Comparison of ENCODE assay signal across 25 cellular contexts in genomic region chr5:133119233-133119711, GRCh38.
DNase-seq lines count a peak whose midpoint lies in the region; ATAC-seq and TF ChIP-seq lines count a peak whose summit lies in the region.
"Had no signal": no experiment of that assay in that cellular context is flagged by ENCODE, and none has a peak within 500 bp of the region (broad histone marks: within the 10 kb centered on the region; RNA-seq: fewer than 3 reads in every experiment).

No MANE protein-coding gene starts in this region.

- no peaks in the 10 kb centered on the region for H3K36me3 Mint-ChIP-seq in activated naive CD8-positive, alpha-beta T cell treated with anti-CD3 and anti-CD28 coated beads, Interleukin-2, amount 10 ng/mL, durations not matched to agents 7 days and 5 days
- H3K36me3 Mint-ChIP-seq in activated naive CD8-positive, alpha-beta T cell treated with anti-CD3 and anti-CD28 coated beads for 36 hours, result no peaks in the 10 kb centered on the region
- H3K36me3 Mint-ChIP-seq in type B pancreatic cell, result no peaks in the 10 kb centered on the region
- H3K36me3 Mint-ChIP-seq: activated naive CD8-positive, alpha-beta T cell; natural killer cell had no signal

- no peak overlapping the region for H3K27ac Mint-ChIP-seq in activated naive CD8-positive, alpha-beta T cell treated with anti-CD3 and anti-CD28 coated beads, Interleukin-2, amount 10 ng/mL, durations not matched to agents 7 days and 5 days
- no peak overlapping the region for H3K27ac Mint-ChIP-seq in activated naive CD8-positive, alpha-beta T cell treated with anti-CD3 and anti-CD28 coated beads for 36 hours
- no peak overlapping the region for H3K27ac Mint-ChIP-seq in type B pancreatic cell
- H3K27ac Mint-ChIP-seq: activated naive CD8-positive, alpha-beta T cell; activated T-helper 2 cell treated with anti-CD3 and anti-CD28 coated beads, Interferon-gamma antibody, Interleukin-2, Interleukin-4, amounts not matched to agents 10 μg/mL and 5 μg/mL and 100 μg/mL, durations not matched to agents 14 hours and 24 hours and 36 hours; dendritic cell treated with granulocyte-macrophage colony-stimulating factor and Interleukin-4, amounts not matched to agents 40 ng/mL and 50 ng/mL, for 4 days; natural killer cell had no signal

- peak; percentile 18 for ATAC-seq in activated naive CD8-positive, alpha-beta T cell treated with anti-CD3 and anti-CD28 coated beads, Interleukin-2, amount 10 ng/mL, durations not matched to agents 7 days and 5 days (ENCODE audit: low read depth)
- ATAC-seq: activated CD4-positive, CD25-positive, alpha-beta regulatory T cell treated with anti-CD3 and anti-CD28 coated beads, Interleukin-2, amount 50 U/mL, for 24 hours; natural killer cell had no signal

- no peak overlapping the region for H3K4me3 Mint-ChIP-seq in activated naive CD8-positive, alpha-beta T cell treated with anti-CD3 and anti-CD28 coated beads, Interleukin-2, amount 10 ng/mL, durations not matched to agents 7 days and 5 days
- H3K4me3 Mint-ChIP-seq in activated naive CD8-positive, alpha-beta T cell treated with anti-CD3 and anti-CD28 coated beads for 36 hours, result no peak overlapping the region
- no peak overlapping the region for H3K4me3 Mint-ChIP-seq in type B pancreatic cell
- H3K4me3 Mint-ChIP-seq: activated naive CD8-positive, alpha-beta T cell; central memory CD8-positive, alpha-beta T cell; dendritic cell treated with granulocyte-macrophage colony-stimulating factor and Interleukin-4, amounts not matched to agents 40 ng/mL and 50 ng/mL, for 4 days; natural killer cell had no signal

- intact Hi-C loops in dorsolateral prefrontal cortex (cut with DNase I), result loop anchor here in 1 of 2 donors (10.0 kb wide), 2 partner anchors 126 to 746 kb away; no protein-coding TSS in a partner anchor

- POLR2A ChIA-PET in activated naive CD8-positive, alpha-beta T cell treated with anti-CD3 and anti-CD28 coated beads, Interleukin-2, amount 10 ng/mL, durations not matched to agents 7 days and 5 days (lab: Charles Lee), result no interaction called here

- H3K9me3 Mint-ChIP-seq in activated naive CD8-positive, alpha-beta T cell treated with anti-CD3 and anti-CD28 coated beads, Interleukin-2, amount 10 ng/mL, durations not matched to agents 7 days and 5 days, result no peaks in the 10 kb centered on the region
- no peaks in the 10 kb centered on the region for H3K9me3 Mint-ChIP-seq in activated naive CD8-positive, alpha-beta T cell treated with anti-CD3 and anti-CD28 coated beads for 36 hours
- H3K9me3 Mint-ChIP-seq in type B pancreatic cell, result no peaks in the 10 kb centered on the region
- H3K9me3 Mint-ChIP-seq: activated T-helper 2 cell treated with anti-CD3 and anti-CD28 coated beads, Interferon-gamma antibody, Interleukin-2, Interleukin-4, amounts not matched to agents 10 μg/mL and 5 μg/mL and 100 μg/mL, durations not matched to agents 14 hours and 24 hours and 36 hours; central memory CD8-positive, alpha-beta T cell; dendritic cell treated with granulocyte-macrophage colony-stimulating factor and Interleukin-4, amounts not matched to agents 40 ng/mL and 50 ng/mL, for 4 days; natural killer cell had no signal

- H3K27me3 ChIP-seq in WERI-Rb-1 (ENCODE audit: insufficient read depth, low read depth, severe bottlenecking), result no peaks in the 10 kb centered on the region
- H3K27me3 ChIP-seq in dorsolateral prefrontal cortex, result no peaks in the 10 kb centered on the region
- H3K27me3 ChIP-seq: BE2C, transverse colon had no signal

- no peaks in the 10 kb centered on the region for H3K4me1 Mint-ChIP-seq in activated naive CD8-positive, alpha-beta T cell treated with anti-CD3 and anti-CD28 coated beads, Interleukin-2, amount 10 ng/mL, durations not matched to agents 7 days and 5 days
- H3K4me1 Mint-ChIP-seq in activated naive CD8-positive, alpha-beta T cell treated with anti-CD3 and anti-CD28 coated beads for 36 hours, result no peaks in the 10 kb centered on the region
- H3K4me1 Mint-ChIP-seq in type B pancreatic cell (ENCODE audit: unreplicated experiment), result peaks cover 8% of the 10 kb centered on the region
- H3K4me1 Mint-ChIP-seq: central memory CD8-positive, alpha-beta T cell; natural killer cell had no signal

- H3K9me3 ChIP-seq in WERI-Rb-1 (ENCODE audit: severe bottlenecking), result peaks cover 2% of the 10 kb centered on the region
- H3K9me3 ChIP-seq: BE2C, transverse colon had no signal

- TF ChIP-seq CTCF in WERI-Rb-1 (IDR thresholded peaks at IDR 0.05; ENCODE audit: low read depth, low read length) (no peak), type B pancreatic cell (conservative IDR thresholded peaks at IDR 0.05) (no peak), dorsolateral prefrontal cortex (IDR thresholded peaks at IDR 0.05 in 54 of 56, conservative IDR thresholded peaks at IDR 0.05 in 2 of 56; ENCODE audit: low read depth in 1 of 56, partially characterized antibody in 56 of 56) (no peak)

- H3K36me3 ChIP-seq in WERI-Rb-1, result no peaks in the 10 kb centered on the region
- H3K36me3 ChIP-seq: BE2C, transverse colon had no signal

- H3K27ac ChIP-seq in WERI-Rb-1, result peak overlapping the region; percentile 60
- H3K27ac ChIP-seq in dorsolateral prefrontal cortex, result no peak overlapping the region
- H3K27ac ChIP-seq: SK-N-MC, transverse colon had no signal

- H3K4me3 ChIP-seq in WERI-Rb-1 (ENCODE audit: low read depth, low read length) (no peak overlapping the region), dorsolateral prefrontal cortex (no peak overlapping the region)
- H3K4me3 ChIP-seq: SK-N-MC, transverse colon had no signal

- DNase-seq in activated naive CD8-positive, alpha-beta T cell treated with anti-CD3 and anti-CD28 coated beads, Interleukin-2, amount 10 ng/mL, durations not matched to agents 7 days and 5 days, result no peak
- DNase-seq in activated naive CD8-positive, alpha-beta T cell treated with anti-CD3 and anti-CD28 coated beads for 36 hours, result no peak
- DNase-seq in WERI-Rb-1, result peak; percentile 78
- DNase-seq in islet precursor cell, result peak; percentile 43
- DNase-seq in type B pancreatic cell (ENCODE audit: extremely low spot score, unreplicated experiment), result peak; percentile 49
- no peak for DNase-seq in NCI-H2081 treated with DMSO at 0.1 percent for 48 hours (lab: John Stamatoyannopoulos, UW)
- no peak for DNase-seq in dorsolateral prefrontal cortex
- no peak for DNase-seq in amniotic stem cell (lab: John Stamatoyannopoulos, UW)
- DNase-seq: activated CD4-positive, alpha-beta T cell treated with anti-CD3 and anti-CD28 coated beads, Interleukin-2, amount 50 U/mL, for 48 hours; BE2C; DMS53; glutamatergic neuron; H7; natural killer cell; NCI-H1105; NCI-H526 treated with DMSO at 0.1 percent for 48 hours; retina; stimulated activated CD4-positive, alpha-beta T cell treated with anti-CD3 and anti-CD28 coated beads, Interleukin-2, amount 100 ng/mL, for 24 hours; transverse colon had no signal

- no peaks in the 10 kb centered on the region for H3K27me3 Mint-ChIP-seq in activated naive CD8-positive, alpha-beta T cell treated with anti-CD3 and anti-CD28 coated beads, Interleukin-2, amount 10 ng/mL, durations not matched to agents 7 days and 5 days
- no peaks in the 10 kb centered on the region for H3K27me3 Mint-ChIP-seq in activated naive CD8-positive, alpha-beta T cell treated with anti-CD3 and anti-CD28 coated beads for 36 hours
- no peaks in the 10 kb centered on the region for H3K27me3 Mint-ChIP-seq in type B pancreatic cell
- H3K27me3 Mint-ChIP-seq: activated naive CD8-positive, alpha-beta T cell; dendritic cell treated with granulocyte-macrophage colony-stimulating factor and Interleukin-4, amounts not matched to agents 40 ng/mL and 50 ng/mL, for 4 days had no signal

Comparison
In these comparisons a context has a peak if more than half of its experiments do, and no peak if none do; other contexts are left out.
1. DNase-seq: peak in WERI-Rb-1 (single experiment), islet precursor cell (single experiment) and type B pancreatic cell (single experiment); none in activated naive CD8-positive, alpha-beta T cell treated with anti-CD3 and anti-CD28 coated beads, Interleukin-2, amount 10 ng/mL, durations not matched to agents 7 days and 5 days (single experiment), activated naive CD8-positive, alpha-beta T cell treated with anti-CD3 and anti-CD28 coated beads for 36 hours (single experiment), NCI-H2081 treated with DMSO at 0.1 percent for 48 hours (single experiment), dorsolateral prefrontal cortex (0 of 10) and amniotic stem cell (single experiment).